ENCODE assay signal across 26 cellular contexts in genomic region chr7:35869810-35870209, GRCh38.
DNase-seq lines count a peak whose midpoint lies in the region; ATAC-seq and TF ChIP-seq lines count a peak whose summit lies in the region.
"Had no signal": no experiment of that assay in that cellular context is flagged by ENCODE, and none has a peak within 500 bp of the region (broad histone marks: within the 10 kb centered on the region; RNA-seq: fewer than 3 reads in every experiment).

No MANE protein-coding gene starts in this region.

- H3K27ac Mint-ChIP-seq in Calu3 (ENCODE audit: unreplicated experiment): no peak overlapping the region
- H3K27ac Mint-ChIP-seq: activated CD8-positive, alpha-beta memory T cell treated with anti-CD3 and anti-CD28 coated beads, Interleukin-2, amount 10 ng/mL, durations not matched to agents 7 days and 5 days had no signal

- H3F3A ChIP-seq in PC-3 (ENCODE audit: low read length, unreplicated experiment): no peaks in the 10 kb centered on the region

- 63 to 64% methylated on average over 5 of the region's 5 CpGs for WGBS in heart right ventricle, 2 donors

- H3K36me3 Mint-ChIP-seq in Calu3 (ENCODE audit: insufficient read depth, unreplicated experiment): no peaks in the 10 kb centered on the region

- peaks cover 8% of the 10 kb centered on the region for H3K4me1 Mint-ChIP-seq in Calu3 (ENCODE audit: low read depth, unreplicated experiment)

- in situ Hi-C loops in brain microvascular endothelial cell (cut with HindIII; ENCODE audit: low pct_ligation_motif_present, low sequenced_read_pairs): no loop called here

- DNase-seq in GM04504 (ENCODE audit: low read depth) (peak; percentile 70), brain microvascular endothelial cell (peak; percentile 73), heart right ventricle (peak in 1 of 2 donors; percentile 30), smooth muscle cell of the brain vasculature (ENCODE audit: low read depth, low spot score) (peak; percentile 45), NCI-H2227 treated with DMSO at 0.1 percent for 48 hours (lab: John Stamatoyannopoulos, UW) (no peak), PC-3 (no peak), NCI-H226 (no peak), Calu3 (no peak)
- DNase-seq: activated CD8-positive, alpha-beta memory T cell treated with anti-CD3 and anti-CD28 coated beads, Interleukin-2, amount 10 ng/mL, durations not matched to agents 7 days and 5 days; activated gamma-delta T cell treated with Interleukin-2 at 50 U/mL for 16 hours; aorta; DMS53; dorsolateral prefrontal cortex; hypothalamus; KG1; NCI-H1092; NCI-H2107; NCI-H774; ovary; small intestine; T1000; thyroid gland had no signal

- H3K27me3 Mint-ChIP-seq in Calu3 (ENCODE audit: unreplicated experiment): no peaks in the 10 kb centered on the region
- H3K27me3 Mint-ChIP-seq: activated CD8-positive, alpha-beta memory T cell treated with anti-CD3 and anti-CD28 coated beads, Interleukin-2, amount 10 ng/mL, durations not matched to agents 7 days and 5 days had no signal

- CTCF ChIA-PET in PC-3 (lab: Charles Lee) (no interaction called here), Calu3 (lab: Charles Lee) (interaction anchor here (0.6 kb wide), 1 partner anchor 154 kb away, joined by 4 read pairs; no protein-coding TSS in a partner anchor)

- no peaks in the 10 kb centered on the region for H3K9me3 Mint-ChIP-seq in Calu3 (ENCODE audit: low read depth, unreplicated experiment)
- H3K9me3 Mint-ChIP-seq: CD14-positive monocyte had no signal

- no peak overlapping the region for H2AFZ ChIP-seq in PC-3 (ENCODE audit: low read length)

- no peak overlapping the region for H3K4me2 ChIP-seq in PC-3 (ENCODE audit: low read length)

- no peak overlapping the region for H3K4me3 Mint-ChIP-seq in Calu3 (ENCODE audit: low read depth, unreplicated experiment)
- H3K4me3 Mint-ChIP-seq: activated CD8-positive, alpha-beta memory T cell treated with anti-CD3 and anti-CD28 coated beads, Interleukin-2, amount 10 ng/mL, durations not matched to agents 7 days and 5 days; CD14-positive monocyte had no signal

- no TSS peak for BruUV-seq in PC-3 (replicated peaks; lab: Mats Ljungman, UMichigan)
- no TSS peak for BruUV-seq in Calu3 (replicated peaks; lab: Mats Ljungman, UMichigan)

- H3K27ac ChIP-seq in brain microvascular endothelial cell (peak overlapping the region; percentile 79), heart right ventricle (peak overlapping the region in 5 of 10 donors; percentile 25 to 52 (median 40)), PC-3 (ENCODE audit: low read length) (no peak overlapping the region)
- H3K27ac ChIP-seq: ovary, SK-N-MC, thyroid gland had no signal

- no peaks in the 10 kb centered on the region for H3K79me2 ChIP-seq in PC-3 (ENCODE audit: low read length)

- intact Hi-C loops in heart right ventricle (cut with DNase I): loop anchor here in 2 of 10 donors (10.0 kb wide), 1 partner anchor 65 kb away; the partner anchor contains the start of gene SEPTIN7 (in 2 of the 2)
- intact Hi-C loops in PC-3 (cut with micrococcal nuclease): no loop called here
- intact Hi-C loops in Calu3 (cut with micrococcal nuclease; ENCODE audit: unreplicated experiment): no loop called here

- POLR2A ChIA-PET in PC-3 (lab: Charles Lee; ENCODE audit: unreplicated experiment): no interaction called here

- H3K4me1 ChIP-seq in heart right ventricle (peaks cover 0 to 61% (median 28%) of the 10 kb centered on the region in 9 donors), PC-3 (ENCODE audit: insufficient read depth, low read length) (no peaks in the 10 kb centered on the region)
- H3K4me1 ChIP-seq: HAP-1 had no signal

- H3K36me3 ChIP-seq in brain microvascular endothelial cell (replicated peaks): peaks cover 9% of the 10 kb centered on the region
- peaks cover 0 to 64% (median 4%) of the 10 kb centered on the region in 9 donors for H3K36me3 ChIP-seq in heart right ventricle
- no peaks in the 10 kb centered on the region for H3K36me3 ChIP-seq in PC-3 (ENCODE audit: low read depth, low read length)
- H3K36me3 ChIP-seq: ovary, thyroid gland had no signal

- TF ChIP-seq CTCF in brain microvascular endothelial cell (IDR thresholded peaks at IDR 0.05; ENCODE audit: low read depth, low read length, missing control alignments) (no peak), heart right ventricle (IDR thresholded peaks at IDR 0.05) (no peak), PC-3 (conservative IDR thresholded peaks at IDR 0.05; ENCODE audit: low read depth, low read length) (no peak), Calu3 (IDR thresholded peaks at IDR 0.05; ENCODE audit: unreplicated experiment) (no peak)

- H3K4me3 ChIP-seq in brain microvascular endothelial cell (ENCODE audit: low read depth, low read length) (no peak overlapping the region), heart right ventricle (no peak overlapping the region), PC-3 (ENCODE audit: low read length) (no peak overlapping the region)
- H3K4me3 ChIP-seq: dorsolateral prefrontal cortex, HAP-1, ovary, SK-N-MC, thyroid gland had no signal

- H3K9ac ChIP-seq in PC-3 (ENCODE audit: low read length): no peak overlapping the region

- no peaks in the 10 kb centered on the region for H4K20me1 ChIP-seq in PC-3 (ENCODE audit: low read length)

- ATAC-seq in heart right ventricle: peak in 6 of 8 donors; percentile 42 to 82 (median 62)
- ATAC-seq in PC-3: no peak
- ATAC-seq: activated CD8-positive, alpha-beta memory T cell treated with anti-CD3 and anti-CD28 coated beads, Interleukin-2, amount 10 ng/mL, durations not matched to agents 7 days and 5 days; Panc1 had no signal

- H3K9me3 ChIP-seq in heart right ventricle (no peaks in the 10 kb centered on the region), PC-3 (ENCODE audit: low read length) (no peaks in the 10 kb centered on the region)
- H3K9me3 ChIP-seq: HAP-1, ovary, thyroid gland had no signal

- H3K9me2 ChIP-seq in PC-3 (replicated peaks; ENCODE audit: low read length): no peaks in the 10 kb centered on the region

- H3K27me3 ChIP-seq in brain microvascular endothelial cell (replicated peaks): no peaks in the 10 kb centered on the region
- H3K27me3 ChIP-seq in heart right ventricle: no peaks in the 10 kb centered on the region
- no peaks in the 10 kb centered on the region for H3K27me3 ChIP-seq in PC-3 (ENCODE audit: low read length)
- H3K27me3 ChIP-seq: dorsolateral prefrontal cortex, ovary, thyroid gland had no signal

Comparison
In these comparisons a context has a peak if more than half of its experiments do, and no peak if none do; other contexts are left out.
1. DNase-seq: peak in GM04504 (single experiment), brain microvascular endothelial cell (single experiment) and smooth muscle cell of the brain vasculature (single experiment); none in NCI-H2227 treated with DMSO at 0.1 percent for 48 hours (single experiment), PC-3 (single experiment), NCI-H226 (single experiment) and Calu3 (single experiment).